ENCODE assay signal across 8 cellular contexts in genomic region chr12:4421590-4422031, GRCh38. TPM values are rescaled to one million over a fixed set of nuclear protein-coding genes. Genes with fewer than 3 reads are reported as not detected.
DNase-seq lines count a peak whose midpoint lies in the region; ATAC-seq, FAIRE-seq and TF ChIP-seq lines count a peak whose summit lies in the region.

No MANE protein-coding gene starts in this region.

- no peak overlapping the region for H3K4me3 ChIP-seq in CD8-positive, alpha-beta T cell (ENCODE audit: low read depth, low read length)
- H3K4me3 ChIP-seq in astrocyte of the spinal cord (ENCODE audit: low read depth, low read length) (no peak overlapping the region), kidney epithelial cell (ENCODE audit: low read depth, low read length) (no peak overlapping the region), upper lobe of left lung (no peak overlapping the region)

- TF ChIP-seq POLR2A in upper lobe of left lung (IDR thresholded peaks at IDR 0.05), result no peak

- CTCF ChIA-PET in CD8-positive, alpha-beta T cell (lab: Charles Lee), result interaction anchor here (0.6 to 5.5 kb wide), 16 partner anchors 9 to 337 kb away, joined by 3 to 73 read pairs (median 4); no protein-coding TSS in a partner anchor

- TF ChIP-seq CTCF in CD8-positive, alpha-beta T cell (IDR thresholded peaks at IDR 0.05), result peak; percentile 89
- TF ChIP-seq CTCF in astrocyte of the spinal cord (IDR thresholded peaks at IDR 0.05; ENCODE audit: low read depth, low read length) (peak; percentile 54), kidney epithelial cell (IDR thresholded peaks at IDR 0.05; ENCODE audit: insufficient read depth, low read length, poor library complexity, severe bottlenecking) (peak; percentile 57), upper lobe of left lung (IDR thresholded peaks at IDR 0.05) (peak in 4 of 6 experiments; percentile 20 to 57 (median 41))

- intact Hi-C loops in CD8-positive, alpha-beta T cell (cut with DNase I, micrococcal nuclease), result loop anchor here (1.0 to 10.0 kb wide), 6 partner anchors 64 to 663 kb away; no protein-coding TSS in a partner anchor

- H3K4me1 ChIP-seq in CD8-positive, alpha-beta T cell (ENCODE audit: insufficient read depth, low read length), result no peaks in the 10 kb centered on the region
- no peaks in the 10 kb centered on the region for H3K4me1 ChIP-seq in upper lobe of left lung

- FAIRE-seq in GM19239 (lab: Jason Lieb, UNC), result peak; percentile 97

- no peaks in the 10 kb centered on the region for H3K36me3 Mint-ChIP-seq in CD8-positive, alpha-beta T cell

- 34 to 37% methylated on average over 4 of the region's 4 CpGs for WGBS in upper lobe of left lung, 2 donors

- no peak overlapping the region for H3K27ac Mint-ChIP-seq in CD8-positive, alpha-beta T cell

- no peak for TF ChIP-seq EP300 in upper lobe of left lung (IDR thresholded peaks at IDR 0.05)

- no peak overlapping the region for H3K27ac ChIP-seq in CD8-positive, alpha-beta T cell (ENCODE audit: low read depth, low read length)
- H3K27ac ChIP-seq in upper lobe of left lung, result no peak overlapping the region

- POLR2A ChIA-PET in CD8-positive, alpha-beta T cell (lab: Charles Lee), result interaction anchor here (0.7 kb wide), 1 partner anchor 39 kb away, joined by 3 read pairs; no protein-coding TSS in a partner anchor

- no peaks in the 10 kb centered on the region for H3K9me3 Mint-ChIP-seq in CD8-positive, alpha-beta T cell

- peaks cover 5% of the 10 kb centered on the region for H3K27me3 Mint-ChIP-seq in CD8-positive, alpha-beta T cell (ENCODE audit: low read depth)

- no peaks in the 10 kb centered on the region for H3K36me3 ChIP-seq in CD8-positive, alpha-beta T cell (ENCODE audit: insufficient read depth, low read length)
- H3K36me3 ChIP-seq in kidney epithelial cell (ENCODE audit: control insufficient read depth, insufficient read depth, low read length) (no peaks in the 10 kb centered on the region), upper lobe of left lung (no peaks in the 10 kb centered on the region)

- no peak overlapping the region for H3K4me3 Mint-ChIP-seq in CD8-positive, alpha-beta T cell

- DNase-seq in CD8-positive, alpha-beta T cell, result peak in 2 of 7 experiments; percentile 24 to 36
- DNase-seq in GM19239 (ENCODE audit: insufficient read length, low spot score) (peak; percentile 61), NCI-H526 treated with DMSO at 0.1 percent for 48 hours (lab: John Stamatoyannopoulos, UW) (peak; percentile 3), astrocyte of the spinal cord (ENCODE audit: low read depth, low spot score) (peak; percentile 43), kidney epithelial cell (ENCODE audit: low read depth) (no peak), upper lobe of left lung (no peak)

- in situ Hi-C loops in astrocyte of the spinal cord (cut with HindIII; ENCODE audit: low sequenced_read_pairs), result no loop called here

- no peaks in the 10 kb centered on the region for H3K4me1 Mint-ChIP-seq in CD8-positive, alpha-beta T cell (ENCODE audit: low read depth)

- no peaks in the 10 kb centered on the region for H3K9me3 ChIP-seq in CD8-positive, alpha-beta T cell (ENCODE audit: low read length)
- H3K9me3 ChIP-seq in upper lobe of left lung, result no peaks in the 10 kb centered on the region

- H3K27me3 ChIP-seq in CD8-positive, alpha-beta T cell (ENCODE audit: insufficient read depth, low read length), result no peaks in the 10 kb centered on the region
- H3K27me3 ChIP-seq in kidney epithelial cell (ENCODE audit: control insufficient read depth, insufficient read depth, low read length) (peaks cover 5% of the 10 kb centered on the region), upper lobe of left lung (no peaks in the 10 kb centered on the region)

- no peak for ATAC-seq in CD8-positive, alpha-beta T cell
- peak in 1 of 2 donors; percentile 33 for ATAC-seq in upper lobe of left lung (ENCODE audit: low FRiP score in 2 of 2)
- ATAC-seq in HG02623 (IDR thresholded peaks at IDR 0.05; ENCODE audit: unreplicated experiment), result no peak
- ATAC-seq in HG02678 (IDR thresholded peaks at IDR 0.05; ENCODE audit: unreplicated experiment), result no peak

RNA-seq across cellular contexts. Expression of gene FGF6, which starts 24.0 kb away (rescaled TPM):
- not detected for total RNA-seq in CD8-positive, alpha-beta T cell
- not detected in 2 replicates for total RNA-seq in kidney epithelial cell
- total RNA-seq in upper lobe of left lung, result not detected

RNA-seq across cellular contexts. Expression of gene FGF23, which starts 42.1 kb away (rescaled TPM):
- total RNA-seq in CD8-positive, alpha-beta T cell, result not detected
- not detected in 2 replicates for total RNA-seq in kidney epithelial cell
- total RNA-seq in upper lobe of left lung, result not detected

Comparison
In these comparisons a context has a peak if more than half of its experiments do, and no peak if none do; other contexts are left out.
1. DNase-seq: peak in GM19239 (single experiment), NCI-H526 treated with DMSO at 0.1 percent for 48 hours (single experiment) and astrocyte of the spinal cord (single experiment); none in kidney epithelial cell (single experiment) and upper lobe of left lung (0 of 2).
2. Peak in every context shown above with its lines, with median percentiles within 50 percentile points of each other: CTCF ChIP-seq.